In the genomic region with DNA sequence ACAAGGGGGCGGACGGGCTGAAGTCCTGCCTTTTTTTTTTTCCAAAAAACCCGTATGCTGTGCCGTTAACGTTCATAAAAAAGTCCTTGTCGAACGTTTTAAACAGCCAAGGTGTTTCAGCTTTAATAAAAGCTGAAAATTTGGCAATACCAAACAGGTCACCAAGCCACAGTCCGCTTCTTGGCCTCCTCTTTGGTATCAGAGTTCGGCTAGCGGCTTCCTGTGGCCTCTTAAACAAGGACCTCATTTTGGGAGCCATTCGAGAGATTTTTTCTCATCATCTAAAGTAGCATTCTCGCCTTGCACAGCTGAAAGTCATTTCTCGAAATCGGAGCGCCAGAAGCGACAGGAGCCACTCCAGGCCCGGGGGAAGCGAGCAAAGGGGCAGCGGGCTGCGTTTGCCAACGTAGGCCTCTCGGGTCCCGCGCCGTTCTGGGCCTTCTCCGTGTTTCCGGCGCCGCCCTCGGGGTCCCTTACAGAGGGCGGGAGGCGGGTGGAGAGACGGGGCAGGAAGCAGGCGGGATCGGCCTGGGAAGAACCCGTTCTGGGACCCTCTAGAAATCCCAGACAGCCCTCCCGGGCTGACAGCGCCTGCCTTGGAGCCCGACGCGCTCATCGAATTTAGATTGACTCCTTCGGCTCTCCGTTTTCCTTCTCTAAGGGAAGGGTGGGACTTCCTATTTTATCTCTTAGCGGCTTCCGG, we compare ENCODE assay signal across 8 cellular contexts. TPM values are rescaled to one million over a fixed set of nuclear protein-coding genes. Genes with fewer than 3 reads are reported as not detected.
A peak's percentile ranks its signal among the peaks of the same experiment; 100 is the strongest.
DNase-seq lines count a peak whose midpoint lies in the region; ATAC-seq and TF ChIP-seq lines count a peak whose summit lies in the region.

No MANE protein-coding gene starts in this region.

- no peak for TF ChIP-seq EP300 in Ishikawa (IDR thresholded peaks at IDR 0.05; ENCODE audit: borderline replicate concordance)

- TF ChIP-seq CTCF in retinal pigment epithelial cell (conservative IDR thresholded peaks at IDR 0.05; ENCODE audit: low read depth, low read length): no peak

- H3K4me1 Mint-ChIP-seq in activated naive CD8-positive, alpha-beta T cell treated with anti-CD3 and anti-CD28 coated beads, Interleukin-2, amount 50 U/mL, for 24 hours: peaks cover 48% of the 10 kb centered on the region

- peaks cover 4% of the 10 kb centered on the region for H3K9me3 Mint-ChIP-seq in activated naive CD8-positive, alpha-beta T cell treated with anti-CD3 and anti-CD28 coated beads, Interleukin-2, amount 50 U/mL, for 24 hours

- peak overlapping the region; percentile 92 for H3K4me3 Mint-ChIP-seq in activated naive CD8-positive, alpha-beta T cell treated with anti-CD3 and anti-CD28 coated beads, Interleukin-2, amount 50 U/mL, for 24 hours

- intact Hi-C loops in left ventricle myocardium superior (cut with micrococcal nuclease): no loop called here

- DNase-seq in Daoy (ENCODE audit: low read depth): peak; percentile 70
- DNase-seq in SW 1271 (lab: John Stamatoyannopoulos, UW): peak; percentile 17 to 89
- DNase-seq in activated naive CD8-positive, alpha-beta T cell treated with anti-CD3 and anti-CD28 coated beads, Interleukin-2, amount 50 U/mL, for 24 hours: peak; percentile 74
- DNase-seq in left ventricle myocardium superior: peak; percentile 83
- no peak for DNase-seq in retinal pigment epithelial cell (ENCODE audit: low read depth)
- DNase-seq in epidermal melanocyte (ENCODE audit: insufficient read length, low spot score): no peak

- H3K36me3 Mint-ChIP-seq in activated naive CD8-positive, alpha-beta T cell treated with anti-CD3 and anti-CD28 coated beads, Interleukin-2, amount 50 U/mL, for 24 hours (ENCODE audit: low read depth): peaks cover 38% of the 10 kb centered on the region

- no peaks in the 10 kb centered on the region for H3K27me3 Mint-ChIP-seq in activated naive CD8-positive, alpha-beta T cell treated with anti-CD3 and anti-CD28 coated beads, Interleukin-2, amount 50 U/mL, for 24 hours

- peak overlapping the region; percentile 96 for H3K4me3 ChIP-seq in retinal pigment epithelial cell (ENCODE audit: low read length)

- H3K27ac Mint-ChIP-seq in activated naive CD8-positive, alpha-beta T cell treated with anti-CD3 and anti-CD28 coated beads, Interleukin-2, amount 50 U/mL, for 24 hours: peak overlapping the region; percentile 98

- ATAC-seq in GM21528 (IDR thresholded peaks at IDR 0.05; ENCODE audit: low FRiP score, unreplicated experiment): peak; percentile 44
- ATAC-seq in activated naive CD8-positive, alpha-beta T cell treated with anti-CD3 and anti-CD28 coated beads, Interleukin-2, amount 50 U/mL, for 24 hours: peak; percentile 58
- ATAC-seq in left ventricle myocardium superior: peak; percentile 71

- TF ChIP-seq RAD21 in Ishikawa (IDR thresholded peaks at IDR 0.05; ENCODE audit: low read depth): no peak

TF ChIP-seq in Ishikawa, 13 proteins besides CTCF, POLR2A, EP300 and RAD21:
- TF ChIP-seq, protein P1, sequence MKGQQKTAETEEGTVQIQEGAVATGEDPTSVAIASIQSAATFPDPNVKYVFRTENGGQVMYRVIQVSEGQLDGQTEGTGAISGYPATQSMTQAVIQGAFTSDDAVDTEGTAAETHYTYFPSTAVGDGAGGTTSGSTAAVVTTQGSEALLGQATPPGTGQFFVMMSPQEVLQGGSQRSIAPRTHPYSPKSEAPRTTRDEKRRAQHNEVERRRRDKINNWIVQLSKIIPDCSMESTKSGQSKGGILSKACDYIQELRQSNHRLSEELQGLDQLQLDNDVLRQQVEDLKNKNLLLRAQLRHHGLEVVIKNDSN (IDR thresholded peaks at IDR 0.05): no peak
- TF ChIP-seq TAF1 (IDR thresholded peaks at IDR 0.05; ENCODE audit: low read depth): peak; percentile 44; the same call in 1 of the 2 replicates
- 0 out of 2 replicates have a peak, but pooled peaks have one; percentile 18 for TF ChIP-seq ZBTB7A (IDR thresholded peaks at IDR 0.05; ENCODE audit: low read depth)

RNA-seq across cellular contexts. Expression of a gene that starts 0.6 kb away (rescaled TPM):
- total RNA-seq in Daoy (2014; rRNA removed; shearing (Covaris generic)): 5.9 TPM in 2 replicates
- total RNA-seq in left ventricle myocardium superior: 12.0 TPM

Comparison
In these comparisons a context has a peak if more than half of its experiments do, and no peak if none do; other contexts are left out.
1. DNase-seq: peak in Daoy (single experiment), SW 1271 (2 of 2), activated naive CD8-positive, alpha-beta T cell treated with anti-CD3 and anti-CD28 coated beads, Interleukin-2, amount 50 U/mL, for 24 hours (single experiment) and left ventricle myocardium superior (single experiment); none in retinal pigment epithelial cell (single experiment) and epidermal melanocyte (single experiment).
2. Peak in every context shown above with its lines, with median percentiles within 50 percentile points of each other: ATAC-seq.